ENCODE assay signal across 1 cellular context in genomic region chr14:101476931-101477553, GRCh38.
TF ChIP-seq lines count a peak whose summit lies in the region.

No MANE protein-coding gene starts in this region.

TF ChIP-seq in HCT116, 20 proteins besides CTCF, POLR2A, EP300 and RAD21 (continued from another document):
- TF ChIP-seq YY1 (IDR thresholded peaks at IDR 0.05; ENCODE audit: extremely low read depth, insufficient replicate concordance, low read depth, low read length) (peak; percentile 20), TCF7L2 (IDR thresholded peaks at IDR 0.05; ENCODE audit: borderline replicate concordance, extremely low read depth, insufficient read depth, insufficient read length) (peak; percentile 89)
- TF ChIP-seq, protein P1, sequence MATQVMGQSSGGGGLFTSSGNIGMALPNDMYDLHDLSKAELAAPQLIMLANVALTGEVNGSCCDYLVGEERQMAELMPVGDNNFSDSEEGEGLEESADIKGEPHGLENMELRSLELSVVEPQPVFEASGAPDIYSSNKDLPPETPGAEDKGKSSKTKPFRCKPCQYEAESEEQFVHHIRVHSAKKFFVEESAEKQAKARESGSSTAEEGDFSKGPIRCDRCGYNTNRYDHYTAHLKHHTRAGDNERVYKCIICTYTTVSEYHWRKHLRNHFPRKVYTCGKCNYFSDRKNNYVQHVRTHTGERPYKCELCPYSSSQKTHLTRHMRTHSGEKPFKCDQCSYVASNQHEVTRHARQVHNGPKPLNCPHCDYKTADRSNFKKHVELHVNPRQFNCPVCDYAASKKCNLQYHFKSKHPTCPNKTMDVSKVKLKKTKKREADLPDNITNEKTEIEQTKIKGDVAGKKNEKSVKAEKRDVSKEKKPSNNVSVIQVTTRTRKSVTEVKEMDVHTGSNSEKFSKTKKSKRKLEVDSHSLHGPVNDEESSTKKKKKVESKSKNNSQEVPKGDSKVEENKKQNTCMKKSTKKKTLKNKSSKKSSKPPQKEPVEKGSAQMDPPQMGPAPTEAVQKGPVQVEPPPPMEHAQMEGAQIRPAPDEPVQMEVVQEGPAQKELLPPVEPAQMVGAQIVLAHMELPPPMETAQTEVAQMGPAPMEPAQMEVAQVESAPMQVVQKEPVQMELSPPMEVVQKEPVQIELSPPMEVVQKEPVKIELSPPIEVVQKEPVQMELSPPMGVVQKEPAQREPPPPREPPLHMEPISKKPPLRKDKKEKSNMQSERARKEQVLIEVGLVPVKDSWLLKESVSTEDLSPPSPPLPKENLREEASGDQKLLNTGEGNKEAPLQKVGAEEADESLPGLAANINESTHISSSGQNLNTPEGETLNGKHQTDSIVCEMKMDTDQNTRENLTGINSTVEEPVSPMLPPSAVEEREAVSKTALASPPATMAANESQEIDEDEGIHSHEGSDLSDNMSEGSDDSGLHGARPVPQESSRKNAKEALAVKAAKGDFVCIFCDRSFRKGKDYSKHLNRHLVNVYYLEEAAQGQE (IDR thresholded peaks at IDR 0.05; ENCODE audit: low read depth): no peak
